ENCODE assay signal across 23 cellular contexts in the genomic region with DNA sequence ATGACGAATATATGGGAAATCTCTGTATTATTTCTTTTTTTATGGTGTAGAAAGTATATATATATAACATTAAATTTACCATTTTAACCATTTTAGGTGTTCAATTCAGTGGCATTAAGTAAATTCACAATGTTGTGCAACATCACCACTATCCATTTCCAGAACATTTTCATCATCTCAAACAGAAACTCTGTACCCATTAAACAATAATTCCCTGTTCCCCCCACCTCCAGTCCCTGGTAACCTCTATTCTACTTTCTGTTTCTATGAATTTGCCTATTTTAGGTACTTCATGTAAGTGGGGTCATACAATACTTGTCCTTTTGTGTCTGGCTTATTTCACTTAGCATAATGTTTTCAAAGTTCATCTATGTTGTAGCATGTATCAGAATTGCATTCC. TPM values are rescaled to one million over a fixed set of nuclear protein-coding genes. Genes with fewer than 3 reads are reported as not detected.
A peak's percentile ranks its signal among the peaks of the same experiment; 100 is the strongest.
DNase-seq lines count a peak whose midpoint lies in the region; ATAC-seq and TF ChIP-seq lines count a peak whose summit lies in the region.
"Had no signal": no experiment of that assay in that cellular context is flagged by ENCODE, and none has a peak within 500 bp of the region (broad histone marks: within the 10 kb centered on the region; RNA-seq: fewer than 3 reads in every experiment).

No MANE protein-coding gene starts in this region.

- H3K27ac ChIP-seq in right lobe of liver, result peak overlapping the region; percentile 41 to 96 (median 62)
- H3K27ac ChIP-seq: 22Rv1; BLaER1 treated with 17β-estradiol and CSF1 and Interleukin-3, amounts not matched to agents 10 nM and 100 nM had no signal

- intact Hi-C loops in right lobe of liver (cut with DNase I), result no loop called here

- H3K27me3 Mint-ChIP-seq in activated naive CD8-positive, alpha-beta T cell, result peaks cover 2% of the 10 kb centered on the region
- no peaks in the 10 kb centered on the region for H3K27me3 Mint-ChIP-seq in activated naive CD8-positive, alpha-beta T cell treated with anti-CD3 and anti-CD28 coated beads for 36 hours
- peaks cover 4% of the 10 kb centered on the region for H3K27me3 Mint-ChIP-seq in activated T-helper 17 cell treated with anti-CD3 and anti-CD28 coated beads, Interleukin-2, amount 50 U/mL, for 72 hours
- H3K27me3 Mint-ChIP-seq: CD4-positive, alpha-beta T cell had no signal

- H3K4me1 ChIP-seq in Loucy (ENCODE audit: insufficient read depth, low read length, poor library complexity, severe bottlenecking) (peaks cover 16% of the 10 kb centered on the region), right lobe of liver (peaks cover 0 to 64% (median 14%) of the 10 kb centered on the region in 4 donors)
- H3K4me1 ChIP-seq: BE2C had no signal

- peaks cover 20% of the 10 kb centered on the region for H3K4me1 Mint-ChIP-seq in activated naive CD8-positive, alpha-beta T cell (ENCODE audit: low read depth)
- peaks cover 10% of the 10 kb centered on the region for H3K4me1 Mint-ChIP-seq in activated naive CD8-positive, alpha-beta T cell treated with anti-CD3 and anti-CD28 coated beads for 36 hours
- peaks cover 13% of the 10 kb centered on the region for H3K4me1 Mint-ChIP-seq in activated T-helper 17 cell treated with anti-CD3 and anti-CD28 coated beads, Interleukin-2, amount 50 U/mL, for 72 hours
- H3K4me1 Mint-ChIP-seq: GM23338, H9 had no signal

- H3K9me2 ChIP-seq in Loucy (replicated peaks; ENCODE audit: low read depth, low read length), result no peaks in the 10 kb centered on the region

- H3K9ac ChIP-seq in Loucy (ENCODE audit: low read depth, low read length, poor library complexity, severe bottlenecking), result no peak overlapping the region
- H3K9ac ChIP-seq: BLaER1 treated with 17β-estradiol and CSF1 and Interleukin-3, amounts not matched to agents 10 nM and 100 nM had no signal

- no peaks in the 10 kb centered on the region for H3F3A ChIP-seq in Loucy (ENCODE audit: low read depth)

- no peak overlapping the region for H3K27ac Mint-ChIP-seq in activated naive CD8-positive, alpha-beta T cell
- H3K27ac Mint-ChIP-seq in activated naive CD8-positive, alpha-beta T cell treated with anti-CD3 and anti-CD28 coated beads for 36 hours, result no peak overlapping the region
- H3K27ac Mint-ChIP-seq in activated T-helper 17 cell treated with anti-CD3 and anti-CD28 coated beads, Interleukin-2, amount 50 U/mL, for 72 hours, result peak overlapping the region; percentile 41
- H3K27ac Mint-ChIP-seq: CD14-positive monocyte; CD4-positive, alpha-beta T cell; GM23338; H9 had no signal

- H2AFZ ChIP-seq in Loucy (ENCODE audit: low read length), result no peak overlapping the region
- H2AFZ ChIP-seq: GM23338 had no signal

- peak overlapping the region; percentile 60 for H3K4me2 ChIP-seq in Loucy (ENCODE audit: low read depth, low read length, poor library complexity, severe bottlenecking)
- H3K4me2 ChIP-seq: GM23338 had no signal

- H3K36me3 Mint-ChIP-seq in activated naive CD8-positive, alpha-beta T cell, result peaks cover 5% of the 10 kb centered on the region
- H3K36me3 Mint-ChIP-seq in activated naive CD8-positive, alpha-beta T cell treated with anti-CD3 and anti-CD28 coated beads for 36 hours, result no peaks in the 10 kb centered on the region
- H3K36me3 Mint-ChIP-seq in activated T-helper 17 cell treated with anti-CD3 and anti-CD28 coated beads, Interleukin-2, amount 50 U/mL, for 72 hours (ENCODE audit: low read depth), result no peaks in the 10 kb centered on the region
- H3K36me3 Mint-ChIP-seq: CD14-positive monocyte had no signal

- TF ChIP-seq CTCF in Loucy (conservative IDR thresholded peaks at IDR 0.05; ENCODE audit: low read length) (no peak), right lobe of liver (IDR thresholded peaks at IDR 0.05) (no peak)

- H3K9me3 ChIP-seq in Loucy (ENCODE audit: insufficient read depth, low read depth, low read length) (no peaks in the 10 kb centered on the region), right lobe of liver (no peaks in the 10 kb centered on the region)
- H3K9me3 ChIP-seq: BE2C had no signal

- no peaks in the 10 kb centered on the region for H3K79me2 ChIP-seq in Loucy (ENCODE audit: insufficient read depth, low read length)

- no peak overlapping the region for H3K4me3 ChIP-seq in Loucy (ENCODE audit: low read length, poor library complexity, severe bottlenecking)
- no peak overlapping the region for H3K4me3 ChIP-seq in right lobe of liver
- H3K4me3 ChIP-seq: BLaER1 treated with 17β-estradiol and CSF1 and Interleukin-3, amounts not matched to agents 10 nM and 100 nM; GM12878; GM23338 had no signal

- H3K36me3 ChIP-seq in Loucy (ENCODE audit: insufficient read depth, low read length), result no peaks in the 10 kb centered on the region
- H3K36me3 ChIP-seq in right lobe of liver, result peaks cover 0 to 4% (median 0%) of the 10 kb centered on the region in 4 donors
- H3K36me3 ChIP-seq: BE2C; BLaER1 treated with 17β-estradiol and CSF1 and Interleukin-3, amounts not matched to agents 10 nM and 100 nM had no signal

- H3K27me3 ChIP-seq in Loucy (ENCODE audit: insufficient read depth, low read length, poor library complexity, severe bottlenecking) (no peaks in the 10 kb centered on the region), right lobe of liver (no peaks in the 10 kb centered on the region)
- H3K27me3 ChIP-seq: BE2C; BLaER1 treated with 17β-estradiol and CSF1 and Interleukin-3, amounts not matched to agents 10 nM and 100 nM had no signal

- peak overlapping the region; percentile 35 for H3K4me3 Mint-ChIP-seq in activated naive CD8-positive, alpha-beta T cell
- H3K4me3 Mint-ChIP-seq in activated naive CD8-positive, alpha-beta T cell treated with anti-CD3 and anti-CD28 coated beads for 36 hours, result no peak overlapping the region
- H3K4me3 Mint-ChIP-seq in activated T-helper 17 cell treated with anti-CD3 and anti-CD28 coated beads, Interleukin-2, amount 50 U/mL, for 72 hours, result peak overlapping the region; percentile 54
- H3K4me3 Mint-ChIP-seq: CD14-positive monocyte; CD4-positive, alpha-beta T cell; GM23338; H9 had no signal

- no peaks in the 10 kb centered on the region for H4K20me1 ChIP-seq in Loucy (ENCODE audit: insufficient read depth, low read length, poor library complexity, severe bottlenecking)
- H4K20me1 ChIP-seq: BLaER1 treated with 17β-estradiol and CSF1 and Interleukin-3, amounts not matched to agents 10 nM and 100 nM had no signal

- no peak for TF ChIP-seq POLR2A in right lobe of liver (IDR thresholded peaks at IDR 0.05)

- peak; percentile 67 for ATAC-seq in activated T-helper 17 cell treated with anti-CD3 and anti-CD28 coated beads, Interleukin-2, amount 50 U/mL, for 72 hours (replicated peaks)
- ATAC-seq in right lobe of liver, result peak; percentile 38 to 67 (median 60)
- no peak for ATAC-seq in GM21526 (IDR thresholded peaks at IDR 0.05; ENCODE audit: low FRiP score, unreplicated experiment)
- ATAC-seq: GM12878, GM23338, HCT116 had no signal

- H3K9me3 Mint-ChIP-seq in activated naive CD8-positive, alpha-beta T cell (ENCODE audit: low read depth), result no peaks in the 10 kb centered on the region
- H3K9me3 Mint-ChIP-seq in activated naive CD8-positive, alpha-beta T cell treated with anti-CD3 and anti-CD28 coated beads for 36 hours, result no peaks in the 10 kb centered on the region
- H3K9me3 Mint-ChIP-seq in activated T-helper 17 cell treated with anti-CD3 and anti-CD28 coated beads, Interleukin-2, amount 50 U/mL, for 72 hours, result no peaks in the 10 kb centered on the region
- H3K9me3 Mint-ChIP-seq: CD4-positive, alpha-beta T cell had no signal

- DNase-seq in activated naive CD8-positive, alpha-beta T cell treated with anti-CD3 and anti-CD28 coated beads for 36 hours, result no peak
- DNase-seq in right lobe of liver, result no peak
- no peak for DNase-seq in AML-193 (lab: John Stamatoyannopoulos, UW)
- no peak for DNase-seq in HK-2 (ENCODE audit: unreplicated experiment)
- DNase-seq: BE2C; CD4-positive, alpha-beta T cell; CD8-positive, alpha-beta memory T cell; DMS 273 treated with DMSO at 0.1 percent for 48 hours; DMS79; EL; GDM1; H9 had no signal

- 47% methylated on average over 1 of the region's 1 CpG for WGBS in right lobe of liver (ENCODE audit: insufficient coverage, low coverage, low lambda C conversion rate, missing lambda C conversion rate)

RNA-seq across cellular contexts. Expression of a gene that starts 15.3 kb away (rescaled TPM):
- total RNA-seq in activated naive CD8-positive, alpha-beta T cell treated with anti-CD3 and anti-CD28 coated beads for 36 hours, result 10 to 100 TPM; 28.9 to 31.0 TPM
- total RNA-seq in activated T-helper 17 cell treated with anti-CD3 and anti-CD28 coated beads, Interleukin-2, amount 50 U/mL, for 72 hours, result 10 to 100 TPM; 24.1 to 31.0 TPM
- 10 to 100 TPM; 37.8 to 66.9 (median 55.4) TPM for total RNA-seq in right lobe of liver

RNA-seq across cellular contexts. Expression of a gene that starts 35.6 kb away (rescaled TPM):
- under 1 TPM; 0.40 to 0.41 TPM for total RNA-seq in activated naive CD8-positive, alpha-beta T cell treated with anti-CD3 and anti-CD28 coated beads for 36 hours
- 1 to 10 TPM; 2.4 to 5.0 TPM for total RNA-seq in activated T-helper 17 cell treated with anti-CD3 and anti-CD28 coated beads, Interleukin-2, amount 50 U/mL, for 72 hours
- 100 to 1,000 TPM in 2 of 6 experiments, 10 to 100 TPM in 4; 33.3 to 118 (median 75.5) TPM for total RNA-seq in right lobe of liver

RNA-seq across cellular contexts. Expression of a gene that starts 43.7 kb away (rescaled TPM):
- under 1 TPM; 0.25 to 0.26 TPM for total RNA-seq in activated naive CD8-positive, alpha-beta T cell treated with anti-CD3 and anti-CD28 coated beads for 36 hours
- total RNA-seq in activated T-helper 17 cell treated with anti-CD3 and anti-CD28 coated beads, Interleukin-2, amount 50 U/mL, for 72 hours, result under 1 TPM; 0.24 to 0.99 TPM
- under 1 TPM in 1 of 6 experiments, not detected in 5; 0.31 TPM for total RNA-seq in right lobe of liver
- total RNA-seq: GM23338 had no signal

RNA-seq across cellular contexts. Expression of a gene that starts 47.0 kb away (rescaled TPM):
- total RNA-seq in activated naive CD8-positive, alpha-beta T cell treated with anti-CD3 and anti-CD28 coated beads for 36 hours, result under 1 TPM in 1 of 2 experiments, not detected in 1; 0.14 TPM
- not detected for total RNA-seq in activated T-helper 17 cell treated with anti-CD3 and anti-CD28 coated beads, Interleukin-2, amount 50 U/mL, for 72 hours
- total RNA-seq in right lobe of liver, result 1 to 10 TPM; 2.7 to 7.2 (median 4.4) TPM
- total RNA-seq: CD8-positive, alpha-beta memory T cell had no signal

RNA-seq across cellular contexts. Expression of a gene that starts 49.8 kb away (rescaled TPM):
- not detected for total RNA-seq in activated naive CD8-positive, alpha-beta T cell treated with anti-CD3 and anti-CD28 coated beads for 36 hours
- not detected for total RNA-seq in activated T-helper 17 cell treated with anti-CD3 and anti-CD28 coated beads, Interleukin-2, amount 50 U/mL, for 72 hours
- total RNA-seq in right lobe of liver, result not detected
- total RNA-seq: CD4-positive, alpha-beta T cell; CD8-positive, alpha-beta memory T cell; GM12878; GM23338; H4; H9 had no signal

Comparison
In these comparisons a context has a peak if more than half of its experiments do, and no peak if none do; other contexts are left out.
1. RNA of a gene that starts 35.6 kb away (total RNA-seq): 33.3 to 118 TPM in right lobe of liver; 2.4 to 5.0 TPM in activated T-helper 17 cell treated with anti-CD3 and anti-CD28 coated beads, Interleukin-2, amount 50 U/mL, for 72 hours and 0.40 to 0.41 TPM in activated naive CD8-positive, alpha-beta T cell treated with anti-CD3 and anti-CD28 coated beads for 36 hours; every median in the first group is over 4 times any median in the second.